Comparison of ENCODE assay signal across 1 cellular context in genomic region chr15:56968821-56969220, GRCh38.
TF ChIP-seq lines count a peak whose summit lies in the region.

No MANE protein-coding gene starts in this region.

TF ChIP-seq in A549, 52 proteins besides CTCF, POLR2A, EP300 and RAD21 (continued from another document):
- TF ChIP-seq, protein P1, sequence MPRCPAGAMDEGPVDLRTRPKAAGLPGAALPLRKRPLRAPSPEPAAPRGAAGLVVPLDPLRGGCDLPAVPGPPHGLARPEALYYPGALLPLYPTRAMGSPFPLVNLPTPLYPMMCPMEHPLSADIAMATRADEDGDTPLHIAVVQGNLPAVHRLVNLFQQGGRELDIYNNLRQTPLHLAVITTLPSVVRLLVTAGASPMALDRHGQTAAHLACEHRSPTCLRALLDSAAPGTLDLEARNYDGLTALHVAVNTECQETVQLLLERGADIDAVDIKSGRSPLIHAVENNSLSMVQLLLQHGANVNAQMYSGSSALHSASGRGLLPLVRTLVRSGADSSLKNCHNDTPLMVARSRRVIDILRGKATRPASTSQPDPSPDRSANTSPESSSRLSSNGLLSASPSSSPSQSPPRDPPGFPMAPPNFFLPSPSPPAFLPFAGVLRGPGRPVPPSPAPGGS (IDR thresholded peaks at IDR 0.05), result no peak
- no peak for TF ChIP-seq TFCP2L1 (CRISPR knock-in tag; IDR thresholded peaks at IDR 0.05)
- TF ChIP-seq MYC (IDR thresholded peaks at IDR 0.05; ENCODE audit: borderline replicate concordance, low read length), result no peak
- TF ChIP-seq HES2 (IDR thresholded peaks at IDR 0.05), result no peak
